Comparison of ENCODE assay signal across 11 cellular contexts in genomic region chr6:44932651-44933091, GRCh38.
DNase-seq lines count a peak whose midpoint lies in the region; ATAC-seq and TF ChIP-seq lines count a peak whose summit lies in the region.
"Had no signal": no experiment of that assay in that cellular context is flagged by ENCODE, and none has a peak within 500 bp of the region (broad histone marks: within the 10 kb centered on the region; RNA-seq: fewer than 3 reads in every experiment).

No MANE protein-coding gene starts in this region.

- peak overlapping the region; percentile 93 to 98 (median 97) for H3K27ac Mint-ChIP-seq in immature natural killer cell
- H3K27ac Mint-ChIP-seq in stimulated activated naive B cell treated with anti-CD40 and anti-IgM and Interleukin-4, amounts not matched to agents 10 μg/mL and 1 μg/mL and 100 μg/mL, for 72 hours = no peak overlapping the region

- H3K27me3 Mint-ChIP-seq in activated T-cell treated with anti-CD3 and anti-CD28 coated beads, Interleukin-2, amount 50 U/mL, for 4 hours (ENCODE audit: low read depth) = no peaks in the 10 kb centered on the region
- peaks cover 0 to 4% (median 0%) of the 10 kb centered on the region in 3 donors for H3K27me3 Mint-ChIP-seq in immature natural killer cell (ENCODE audit: low read depth in 3 of 3)
- no peaks in the 10 kb centered on the region for H3K27me3 Mint-ChIP-seq in stimulated activated naive B cell treated with anti-CD40 and anti-IgM and Interleukin-4, amounts not matched to agents 10 μg/mL and 1 μg/mL and 100 μg/mL, for 72 hours

- H3K4me1 ChIP-seq in stomach = no peaks in the 10 kb centered on the region
- H3K4me1 ChIP-seq: uterus had no signal

- TF ChIP-seq POLR2A in stomach (IDR thresholded peaks at IDR 0.05) = no peak

- ATAC-seq in activated T-cell treated with anti-CD3 and anti-CD28 coated beads, Interleukin-2, amount 50 U/mL, for 4 hours = peak; percentile 29 to 49
- no peak for ATAC-seq in stimulated activated naive B cell treated with anti-CD40 and anti-IgM and Interleukin-4, amounts not matched to agents 10 μg/mL and 1 μg/mL and 100 μg/mL, for 72 hours (replicated peaks)

- H3K4me3 Mint-ChIP-seq in activated T-cell treated with anti-CD3 and anti-CD28 coated beads, Interleukin-2, amount 50 U/mL, for 4 hours = peak overlapping the region; percentile 79
- H3K4me3 Mint-ChIP-seq in immature natural killer cell = peak overlapping the region; percentile 82 to 95 (median 92)
- H3K4me3 Mint-ChIP-seq in stimulated activated naive B cell treated with anti-CD40 and anti-IgM and Interleukin-4, amounts not matched to agents 10 μg/mL and 1 μg/mL and 100 μg/mL, for 72 hours = no peak overlapping the region

- H3K27ac ChIP-seq in stomach (peak overlapping the region in 1 of 5 donors; percentile 7), RWPE1 (no peak overlapping the region)
- H3K27ac ChIP-seq: uterus had no signal

- POLR2A ChIA-PET in RWPE1 (lab: Yijun Ruan, JAX; ENCODE audit: low non-redundant PET) = no interaction called here

- DNase-seq in CD1c-positive myeloid dendritic cell (ENCODE audit: extremely low spot score) (peak; percentile 4), T follicular helper cell (ENCODE audit: low read depth) (peak; percentile 40), immature natural killer cell (peak; percentile 42 to 62 (median 61)), stomach (no peak), mesenteric fat pad (ENCODE audit: low spot score) (no peak), RWPE1 (ENCODE audit: low spot score) (no peak)
- no peak for DNase-seq in activated T-cell treated with anti-CD3 and anti-CD28 coated beads, Interleukin-2, amount 50 U/mL, for 4 hours
- no peak for DNase-seq in stimulated activated naive B cell treated with anti-CD40 and anti-IgM and Interleukin-4, amounts not matched to agents 10 μg/mL and 1 μg/mL and 100 μg/mL, for 72 hours
- DNase-seq: NCI-H2171, nucleus accumbens, uterus had no signal

- peaks cover 49% of the 10 kb centered on the region for H3K4me1 Mint-ChIP-seq in activated T-cell treated with anti-CD3 and anti-CD28 coated beads, Interleukin-2, amount 50 U/mL, for 4 hours (ENCODE audit: low read depth)
- peaks cover 37 to 60% of the 10 kb centered on the region in 2 donors for H3K4me1 Mint-ChIP-seq in immature natural killer cell
- no peaks in the 10 kb centered on the region for H3K4me1 Mint-ChIP-seq in stimulated activated naive B cell treated with anti-CD40 and anti-IgM and Interleukin-4, amounts not matched to agents 10 μg/mL and 1 μg/mL and 100 μg/mL, for 72 hours

- TF ChIP-seq CTCF in stomach (IDR thresholded peaks at IDR 0.05) (no peak), RWPE1 (conservative IDR thresholded peaks at IDR 0.05; ENCODE audit: low read depth) (no peak)

- intact Hi-C loops in stomach (cut with DNase I; ENCODE audit: low total_unique reads) = no loop called here

- no peaks in the 10 kb centered on the region for H3K27me3 ChIP-seq in stomach
- H3K27me3 ChIP-seq: uterus had no signal

- 76 to 88% (median 87%) methylated on average over 7 of the region's 7 CpGs for WGBS in stomach, 5 donors

- H3K36me3 ChIP-seq in stomach = no peaks in the 10 kb centered on the region
- H3K36me3 ChIP-seq: uterus had no signal

- CTCF ChIA-PET in RWPE1 (lab: Yijun Ruan, JAX) = no interaction called here

- H3K4me3 ChIP-seq in stomach = no peak overlapping the region
- H3K4me3 ChIP-seq: uterus had no signal

- no peaks in the 10 kb centered on the region for H3K9me3 ChIP-seq in stomach
- H3K9me3 ChIP-seq: uterus had no signal

- H3K36me3 Mint-ChIP-seq in activated T-cell treated with anti-CD3 and anti-CD28 coated beads, Interleukin-2, amount 50 U/mL, for 4 hours (ENCODE audit: insufficient read depth) = peaks cover 10% of the 10 kb centered on the region
- H3K36me3 Mint-ChIP-seq in immature natural killer cell = peaks cover 0 to 5% (median 4%) of the 10 kb centered on the region in 3 donors
- peaks cover 2 to 5% of the 10 kb centered on the region in 2 donors for H3K36me3 Mint-ChIP-seq in stimulated activated naive B cell treated with anti-CD40 and anti-IgM and Interleukin-4, amounts not matched to agents 10 μg/mL and 1 μg/mL and 100 μg/mL, for 72 hours

- TF ChIP-seq EP300 in stomach (IDR thresholded peaks at IDR 0.05) = no peak

- peaks cover 4% of the 10 kb centered on the region for H3K9me3 Mint-ChIP-seq in activated T-cell treated with anti-CD3 and anti-CD28 coated beads, Interleukin-2, amount 50 U/mL, for 4 hours
- no peaks in the 10 kb centered on the region for H3K9me3 Mint-ChIP-seq in immature natural killer cell
- H3K9me3 Mint-ChIP-seq in stimulated activated naive B cell treated with anti-CD40 and anti-IgM and Interleukin-4, amounts not matched to agents 10 μg/mL and 1 μg/mL and 100 μg/mL, for 72 hours = no peaks in the 10 kb centered on the region

Comparison
In these comparisons a context has a peak if more than half of its experiments do, and no peak if none do; other contexts are left out.
1. DNase-seq: peak in CD1c-positive myeloid dendritic cell (single experiment), T follicular helper cell (single experiment) and immature natural killer cell (3 of 3); none in activated T-cell treated with anti-CD3 and anti-CD28 coated beads, Interleukin-2, amount 50 U/mL, for 4 hours (single experiment), stimulated activated naive B cell treated with anti-CD40 and anti-IgM and Interleukin-4, amounts not matched to agents 10 μg/mL and 1 μg/mL and 100 μg/mL, for 72 hours (single experiment), stomach (single experiment), mesenteric fat pad (single experiment) and RWPE1 (single experiment).
2. ATAC-seq: peak in activated T-cell treated with anti-CD3 and anti-CD28 coated beads, Interleukin-2, amount 50 U/mL, for 4 hours (2 of 2); none in stimulated activated naive B cell treated with anti-CD40 and anti-IgM and Interleukin-4, amounts not matched to agents 10 μg/mL and 1 μg/mL and 100 μg/mL, for 72 hours (0 of 2).
3. H3K4me3 Mint-ChIP-seq: peak in activated T-cell treated with anti-CD3 and anti-CD28 coated beads, Interleukin-2, amount 50 U/mL, for 4 hours (single experiment) and immature natural killer cell (5 of 5); none in stimulated activated naive B cell treated with anti-CD40 and anti-IgM and Interleukin-4, amounts not matched to agents 10 μg/mL and 1 μg/mL and 100 μg/mL, for 72 hours (0 of 2).